Comparison of ENCODE assay signal across 23 cellular contexts in genomic region chr16:1696863-1697262, GRCh38. TPM values are rescaled to one million over a fixed set of nuclear protein-coding genes. Genes with fewer than 3 reads are reported as not detected.
DNase-seq lines count a peak whose midpoint lies in the region; ATAC-seq, FAIRE-seq and TF ChIP-seq lines count a peak whose summit lies in the region.
"Had no signal": no experiment of that assay in that cellular context is flagged by ENCODE, and none has a peak within 500 bp of the region (broad histone marks: within the 10 kb centered on the region; RNA-seq: fewer than 3 reads in every experiment).

No MANE protein-coding gene starts in this region.

- H3K9me3 ChIP-seq in kidney (ENCODE audit: control insufficient read depth in 1 of 2, low read length in 2 of 2), result no peaks in the 10 kb centered on the region
- H3K9me3 ChIP-seq: thyroid gland had no signal

- intact Hi-C loops in kidney (cut with DNase I), result no loop called here

- H3K27me3 ChIP-seq in foreskin keratinocyte, result no peaks in the 10 kb centered on the region
- H3K27me3 ChIP-seq: thyroid gland had no signal

- H3K36me3 ChIP-seq in kidney (ENCODE audit: control insufficient read depth in 1 of 2, insufficient read depth in 2 of 2, low read length in 2 of 2), result peaks cover 23 to 30% of the 10 kb centered on the region in 2 donors

- DNase-seq in COLO829 (ENCODE audit: low spot score) (peak; percentile 38), M059J (ENCODE audit: low read depth) (peak; percentile 76), T1000 (lab: John Stamatoyannopoulos, UW) (peak; percentile 48), foreskin keratinocyte (peak in 1 of 2 donors; percentile 86), AG08395 (ENCODE audit: low spot score) (no peak), HuH-7.5 (ENCODE audit: low spot score) (no peak), kidney (no peak)
- DNase-seq: activated CD4-positive, alpha-beta T cell treated with anti-CD3 and anti-CD28 coated beads for 36 hours; amniotic stem cell; CD4-positive, alpha-beta memory T cell; islet precursor cell; Karpas-422; midbrain; MV-4-11; naive thymus-derived CD4-positive, alpha-beta T cell; NCI-H1436; NCI-H446; NCI-H774; T-helper 2 cell; thyroid gland had no signal

- H3K4me3 ChIP-seq in kidney (ENCODE audit: low read length in 2 of 2), result no peak overlapping the region
- H3K4me3 ChIP-seq: thyroid gland had no signal

- H3K4me1 ChIP-seq in foreskin keratinocyte (peaks cover 17% of the 10 kb centered on the region), kidney (ENCODE audit: control insufficient read depth in 1 of 2, insufficient read depth in 1 of 2, low read depth in 1 of 2, low read length in 2 of 2) (no peaks in the 10 kb centered on the region)
- H3K4me1 ChIP-seq: thyroid gland had no signal

- ATAC-seq in foreskin keratinocyte, result peak; percentile 60
- ATAC-seq in GM21526 (IDR thresholded peaks at IDR 0.05; ENCODE audit: low FRiP score, unreplicated experiment), result no peak
- ATAC-seq: activated CD4-positive, alpha-beta T cell treated with anti-CD3 and anti-CD28 coated beads for 36 hours; naive thymus-derived CD4-positive, alpha-beta T cell; sciatic nerve had no signal

- no peak for FAIRE-seq in kidney (lab: Jason Lieb, UNC)
- FAIRE-seq: H1 had no signal

- peak overlapping the region; percentile 29 for H3K27ac ChIP-seq in foreskin keratinocyte
- H3K27ac ChIP-seq in kidney (ENCODE audit: low read depth in 2 of 2, low read length in 2 of 2), result no peak overlapping the region
- H3K27ac ChIP-seq: thyroid gland had no signal

- no peak overlapping the region for H3K9ac ChIP-seq in kidney (ENCODE audit: low read length in 2 of 2)

- TF ChIP-seq CTCF in foreskin keratinocyte (conservative IDR thresholded peaks at IDR 0.05) (no peak), kidney (IDR thresholded peaks at IDR 0.05; ENCODE audit: borderline replicate concordance, extremely low read depth, insufficient read depth) (no peak)

RNA-seq across cellular contexts. Expression of gene MAPK8IP3, which starts 9.1 kb away (rescaled TPM):
- total RNA-seq in M059J (2014; rRNA removed; shearing (Covaris generic)), result 7.1 and 9.4 TPM in 2 replicates
- total RNA-seq in foreskin keratinocyte, result 22.4 and 28.2 TPM in 2 replicates
- polyA plus RNA-seq in foreskin keratinocyte, result 8.5 and 10.6 TPM in 2 replicates
- total RNA-seq in kidney, result 67.7 TPM
- 10.6 TPM for polyA plus RNA-seq in kidney (ENCODE audit: insufficient read depth, low read depth, low replicate concordance)

RNA-seq across cellular contexts. Expression of gene JPT2, which starts 18.8 kb away (rescaled TPM):
- 126 and 168 TPM in 2 replicates for total RNA-seq in M059J (2014; rRNA removed; shearing (Covaris generic))
- total RNA-seq in foreskin keratinocyte (131 and 146 TPM in 2 replicates), kidney (89.3 TPM)
- polyA plus RNA-seq in foreskin keratinocyte (97.9 and 101 TPM in 2 replicates), kidney (ENCODE audit: insufficient read depth, low read depth, low replicate concordance) (32.8 TPM)

Comparison
In these comparisons a context has a peak if more than half of its experiments do, and no peak if none do; other contexts are left out.
1. DNase-seq: peak in COLO829 (single experiment), M059J (single experiment) and T1000 (single experiment); none in AG08395 (single experiment), HuH-7.5 (single experiment) and kidney (single experiment).